Comparison of ENCODE assay signal across 14 cellular contexts in genomic region chr20:48667889-48668413, GRCh38.
A peak's percentile ranks its signal among the peaks of the same experiment; 100 is the strongest.
DNase-seq lines count a peak whose midpoint lies in the region; ATAC-seq and TF ChIP-seq lines count a peak whose summit lies in the region.
"Had no signal": no experiment of that assay in that cellular context is flagged by ENCODE, and none has a peak within 500 bp of the region (broad histone marks: within the 10 kb centered on the region; RNA-seq: fewer than 3 reads in every experiment).

No MANE protein-coding gene starts in this region.

- H3K9me3 ChIP-seq in fibroblast of lung (ENCODE audit: control insufficient read depth, insufficient read depth, low read depth, low read length), result no peaks in the 10 kb centered on the region
- no peaks in the 10 kb centered on the region for H3K9me3 ChIP-seq in trophoblast cell (ENCODE audit: insufficient read depth, low read depth, low read length)
- H3K9me3 ChIP-seq: SJSA1 had no signal

- no peaks in the 10 kb centered on the region for H3K27me3 ChIP-seq in H7 (ENCODE audit: control insufficient read depth, insufficient read depth, low read length)
- no peaks in the 10 kb centered on the region for H3K27me3 ChIP-seq in fibroblast of lung (ENCODE audit: control insufficient read depth, insufficient read depth, low read length)
- no peaks in the 10 kb centered on the region for H3K27me3 ChIP-seq in trophoblast cell (ENCODE audit: insufficient read depth, low read length)
- H3K27me3 ChIP-seq: SJSA1 had no signal

- no peak overlapping the region for H3K18ac ChIP-seq in trophoblast cell (ENCODE audit: low read length)

- no peak for ATAC-seq in HG03342 (IDR thresholded peaks at IDR 0.05; ENCODE audit: unreplicated experiment)
- ATAC-seq: stimulated activated memory B cell treated with anti-CD40 and anti-IgM and Interleukin-4, amounts not matched to agents 10 μg/mL and 1 μg/mL and 100 μg/mL, for 72 hours had no signal

- no peaks in the 10 kb centered on the region for H4K20me1 ChIP-seq in fibroblast of lung (ENCODE audit: control insufficient read depth, extremely low read depth, insufficient read depth, low read length)

- TF ChIP-seq CTCF in fibroblast of lung (conservative IDR thresholded peaks at IDR 0.05 in 1 of 2, IDR thresholded peaks at IDR 0.05 in 1 of 2; ENCODE audit: low read depth in 1 of 2, low read length in 2 of 2), result no peak

- H2AFZ ChIP-seq in fibroblast of lung (ENCODE audit: low read length) (no peak overlapping the region), trophoblast cell (ENCODE audit: insufficient read depth, low read length, poor library complexity) (no peak overlapping the region)
- H2AFZ ChIP-seq: GM23248 had no signal

- H3K79me2 ChIP-seq in fibroblast of lung (ENCODE audit: control insufficient read depth, insufficient read depth, low read length) (no peaks in the 10 kb centered on the region), trophoblast cell (ENCODE audit: control insufficient read depth, insufficient read depth, low read length, poor library complexity) (no peaks in the 10 kb centered on the region)

- H3K36me3 ChIP-seq in H7 (replicated peaks; ENCODE audit: control insufficient read depth, insufficient read depth, low read length), result no peaks in the 10 kb centered on the region
- H3K36me3 ChIP-seq in fibroblast of lung (ENCODE audit: control insufficient read depth, insufficient read depth, low read length), result no peaks in the 10 kb centered on the region
- no peaks in the 10 kb centered on the region for H3K36me3 ChIP-seq in trophoblast cell (ENCODE audit: control insufficient read depth in 1 of 2, insufficient read depth in 2 of 2, low read length in 2 of 2)

- no peak overlapping the region for H3K27ac ChIP-seq in fibroblast of lung (ENCODE audit: insufficient read depth, low read length)
- H3K27ac ChIP-seq in trophoblast cell (ENCODE audit: low read depth, low read length), result no peak overlapping the region
- H3K27ac ChIP-seq: GM23248, SJSA1 had no signal

- H3K9ac ChIP-seq in fibroblast of lung (ENCODE audit: insufficient read depth, low read length), result no peak overlapping the region
- H3K9ac ChIP-seq in trophoblast cell (ENCODE audit: low read length), result no peak overlapping the region
- H3K9ac ChIP-seq: GM23248 had no signal

- no peak overlapping the region for H2BK12ac ChIP-seq in trophoblast cell (ENCODE audit: low read length)

- H3K4ac ChIP-seq in trophoblast cell (ENCODE audit: low read depth, low read length), result no peak overlapping the region

- H3K23ac ChIP-seq in trophoblast cell (ENCODE audit: low read length), result no peak overlapping the region

- H3K4me3 ChIP-seq in H7 (ENCODE audit: insufficient read depth, low read depth, low read length), result no peak overlapping the region
- no peak overlapping the region for H3K4me3 ChIP-seq in fibroblast of lung (replicated peaks in 1 of 4; ENCODE audit: control extremely low read depth in 1 of 4, insufficient read depth in 1 of 4, low read depth in 3 of 4, low read length in 4 of 4)
- H3K4me3 ChIP-seq in trophoblast cell (ENCODE audit: low read depth, low read length), result no peak overlapping the region
- H3K4me3 ChIP-seq: GM23248, SJSA1 had no signal

- DNase-seq in H7 (peak; percentile 64), T1000 (lab: John Stamatoyannopoulos, UW) (peak; percentile 82), fibroblast of lung (ENCODE audit: low read depth in 2 of 2) (peak; percentile 27 to 44), pulmonary artery endothelial cell (ENCODE audit: low read depth, low spot score) (peak; percentile 37), AML-193 (lab: John Stamatoyannopoulos, UW) (no peak), trophoblast cell (no peak)
- DNase-seq: activated CD4-positive, CD25-positive, alpha-beta regulatory T cell; Caco-2; central memory CD4-positive, alpha-beta T cell; GM23248; NCI-H524 treated with DMSO at 0.1 percent for 48 hours had no signal

- H3K4me2 ChIP-seq in fibroblast of lung (ENCODE audit: extremely low read depth, insufficient read depth, low read length) (no peak overlapping the region), trophoblast cell (ENCODE audit: low read length) (no peak overlapping the region)

- H4K12ac ChIP-seq in trophoblast cell (ENCODE audit: low read depth, low read length), result no peak overlapping the region

- no peak overlapping the region for H2BK120ac ChIP-seq in trophoblast cell (ENCODE audit: insufficient read depth, low read length, poor library complexity)

- H3K79me1 ChIP-seq in trophoblast cell (ENCODE audit: low read length), result no peaks in the 10 kb centered on the region

- no peaks in the 10 kb centered on the region for H3K4me1 ChIP-seq in fibroblast of lung (ENCODE audit: control insufficient read depth, extremely low read depth, insufficient read depth, low read length)
- H3K4me1 ChIP-seq in trophoblast cell (ENCODE audit: control insufficient read depth in 1 of 2, insufficient read depth in 2 of 2, low read length in 2 of 2), result no peaks in the 10 kb centered on the region
- H3K4me1 ChIP-seq: Caco-2 had no signal

- no peak overlapping the region for H2BK5ac ChIP-seq in trophoblast cell (ENCODE audit: low read depth, low read length, poor library complexity)

- H3K14ac ChIP-seq in trophoblast cell (ENCODE audit: low read length), result no peak overlapping the region

- no peak overlapping the region for H4K8ac ChIP-seq in trophoblast cell (ENCODE audit: low read depth, low read length)

- no CpG with 5 or more reads among the region's 15 CpGs for WGBS in trophoblast cell (ENCODE audit: extremely low coverage, insufficient coverage, insufficient read length)

- H4K91ac ChIP-seq in trophoblast cell (ENCODE audit: low read depth, low read length), result no peak overlapping the region

- no peak overlapping the region for H2AK5ac ChIP-seq in trophoblast cell (ENCODE audit: low read length)

Comparison
In these comparisons a context has a peak if more than half of its experiments do, and no peak if none do; other contexts are left out.
1. DNase-seq: peak in H7 (single experiment), T1000 (single experiment), fibroblast of lung (2 of 2) and pulmonary artery endothelial cell (single experiment); none in AML-193 (0 of 2) and trophoblast cell (0 of 2).